Comparison of ENCODE assay signal across 1 cellular context in the genomic region with DNA sequence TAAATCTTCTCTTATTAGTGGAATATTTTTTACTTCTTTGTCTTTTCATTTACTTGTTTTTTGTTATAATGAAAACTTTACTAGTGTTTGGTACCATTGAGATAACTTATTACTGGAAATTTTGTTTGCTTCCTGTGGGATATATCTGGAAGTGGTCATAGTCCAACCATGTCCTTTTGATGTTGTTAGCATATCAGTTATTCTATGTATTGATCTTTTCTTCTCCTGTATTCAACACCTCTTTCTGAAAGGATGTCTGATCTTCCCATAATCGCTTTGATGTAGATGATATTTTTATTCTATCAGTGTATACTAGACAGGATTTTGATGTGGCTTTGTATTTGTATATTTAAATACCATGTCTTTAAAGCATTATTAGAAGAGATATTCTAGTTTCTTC.
TF ChIP-seq lines count a peak whose summit lies in the region.

No MANE protein-coding gene starts in this region.

TF ChIP-seq in HepG2, 621 proteins besides CTCF, POLR2A, EP300 and RAD21 (continued from another document):
- TF ChIP-seq, protein P1, sequence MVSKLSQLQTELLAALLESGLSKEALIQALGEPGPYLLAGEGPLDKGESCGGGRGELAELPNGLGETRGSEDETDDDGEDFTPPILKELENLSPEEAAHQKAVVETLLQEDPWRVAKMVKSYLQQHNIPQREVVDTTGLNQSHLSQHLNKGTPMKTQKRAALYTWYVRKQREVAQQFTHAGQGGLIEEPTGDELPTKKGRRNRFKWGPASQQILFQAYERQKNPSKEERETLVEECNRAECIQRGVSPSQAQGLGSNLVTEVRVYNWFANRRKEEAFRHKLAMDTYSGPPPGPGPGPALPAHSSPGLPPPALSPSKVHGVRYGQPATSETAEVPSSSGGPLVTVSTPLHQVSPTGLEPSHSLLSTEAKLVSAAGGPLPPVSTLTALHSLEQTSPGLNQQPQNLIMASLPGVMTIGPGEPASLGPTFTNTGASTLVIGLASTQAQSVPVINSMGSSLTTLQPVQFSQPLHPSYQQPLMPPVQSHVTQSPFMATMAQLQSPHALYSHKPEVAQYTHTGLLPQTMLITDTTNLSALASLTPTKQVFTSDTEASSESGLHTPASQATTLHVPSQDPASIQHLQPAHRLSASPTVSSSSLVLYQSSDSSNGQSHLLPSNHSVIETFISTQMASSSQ (IDR thresholded peaks at IDR 0.05; ENCODE audit: low read depth): 0 out of 2 replicates have a peak, but pooled peaks have one; percentile 23
- TF ChIP-seq, protein P1 (CRISPR knock-in tag; IDR thresholded peaks at IDR 0.05; ENCODE audit: borderline replicate concordance): no peak
- TF ChIP-seq GABPA (IDR thresholded peaks at IDR 0.05; ENCODE audit: low read depth, low read length): no peak
- TF ChIP-seq GABPA (CRISPR knock-in tag; IDR thresholded peaks at IDR 0.05; ENCODE audit: low read depth): 0 out of 2 replicates have a peak, but pooled peaks have one; percentile 16
- TF ChIP-seq, protein P2, sequence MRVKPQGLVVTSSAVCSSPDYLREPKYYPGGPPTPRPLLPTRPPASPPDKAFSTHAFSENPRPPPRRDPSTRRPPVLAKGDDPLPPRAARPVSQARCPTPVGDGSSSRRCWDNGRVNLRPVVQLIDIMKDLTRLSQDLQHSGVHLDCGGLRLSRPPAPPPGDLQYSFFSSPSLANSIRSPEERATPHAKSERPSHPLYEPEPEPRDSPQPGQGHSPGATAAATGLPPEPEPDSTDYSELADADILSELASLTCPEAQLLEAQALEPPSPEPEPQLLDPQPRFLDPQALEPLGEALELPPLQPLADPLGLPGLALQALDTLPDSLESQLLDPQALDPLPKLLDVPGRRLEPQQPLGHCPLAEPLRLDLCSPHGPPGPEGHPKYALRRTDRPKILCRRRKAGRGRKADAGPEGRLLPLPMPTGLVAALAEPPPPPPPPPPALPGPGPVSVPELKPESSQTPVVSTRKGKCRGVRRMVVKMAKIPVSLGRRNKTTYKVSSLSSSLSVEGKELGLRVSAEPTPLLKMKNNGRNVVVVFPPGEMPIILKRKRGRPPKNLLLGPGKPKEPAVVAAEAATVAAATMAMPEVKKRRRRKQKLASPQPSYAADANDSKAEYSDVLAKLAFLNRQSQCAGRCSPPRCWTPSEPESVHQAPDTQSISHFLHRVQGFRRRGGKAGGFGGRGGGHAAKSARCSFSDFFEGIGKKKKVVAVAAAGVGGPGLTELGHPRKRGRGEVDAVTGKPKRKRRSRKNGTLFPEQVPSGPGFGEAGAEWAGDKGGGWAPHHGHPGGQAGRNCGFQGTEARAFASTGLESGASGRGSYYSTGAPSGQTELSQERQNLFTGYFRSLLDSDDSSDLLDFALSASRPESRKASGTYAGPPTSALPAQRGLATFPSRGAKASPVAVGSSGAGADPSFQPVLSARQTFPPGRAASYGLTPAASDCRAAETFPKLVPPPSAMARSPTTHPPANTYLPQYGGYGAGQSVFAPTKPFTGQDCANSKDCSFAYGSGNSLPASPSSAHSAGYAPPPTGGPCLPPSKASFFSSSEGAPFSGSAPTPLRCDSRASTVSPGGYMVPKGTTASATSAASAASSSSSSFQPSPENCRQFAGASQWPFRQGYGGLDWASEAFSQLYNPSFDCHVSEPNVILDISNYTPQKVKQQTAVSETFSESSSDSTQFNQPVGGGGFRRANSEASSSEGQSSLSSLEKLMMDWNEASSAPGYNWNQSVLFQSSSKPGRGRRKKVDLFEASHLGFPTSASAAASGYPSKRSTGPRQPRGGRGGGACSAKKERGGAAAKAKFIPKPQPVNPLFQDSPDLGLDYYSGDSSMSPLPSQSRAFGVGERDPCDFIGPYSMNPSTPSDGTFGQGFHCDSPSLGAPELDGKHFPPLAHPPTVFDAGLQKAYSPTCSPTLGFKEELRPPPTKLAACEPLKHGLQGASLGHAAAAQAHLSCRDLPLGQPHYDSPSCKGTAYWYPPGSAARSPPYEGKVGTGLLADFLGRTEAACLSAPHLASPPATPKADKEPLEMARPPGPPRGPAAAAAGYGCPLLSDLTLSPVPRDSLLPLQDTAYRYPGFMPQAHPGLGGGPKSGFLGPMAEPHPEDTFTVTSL (CRISPR knock-in tag; IDR thresholded peaks at IDR 0.05; ENCODE audit: borderline replicate concordance): peak; percentile 84; the same call in 1 of the 2 replicates
- TF ChIP-seq SIX4 (CRISPR knock-in tag; IDR thresholded peaks at IDR 0.05): 0 out of 2 replicates have a peak, but pooled peaks have one; percentile 30
- no peak for TF ChIP-seq ZNF33A (CRISPR knock-in tag; IDR thresholded peaks at IDR 0.05; ENCODE audit: borderline replicate concordance)
- TF ChIP-seq NFIC (IDR thresholded peaks at IDR 0.05; ENCODE audit: low read length): peak; percentile 82; the same call in 1 of the 2 replicates
